ENCODE assay signal across 29 cellular contexts in genomic region chrX:14022019-14022418, GRCh38.
"Had no signal": no experiment of that assay in that cellular context is flagged by ENCODE, and none has a peak within 500 bp of the region (broad histone marks: within the 10 kb centered on the region; RNA-seq: fewer than 3 reads in every experiment).

No MANE protein-coding gene starts in this region.

- H3K27me3 ChIP-seq: body of pancreas, foreskin keratinocyte, gastroesophageal sphincter, hepatocyte had no signal

- H3K27ac ChIP-seq: body of pancreas, coronary artery, foreskin keratinocyte, gastroesophageal sphincter, heart right ventricle, hepatocyte, WERI-Rb-1 had no signal

- H3K9me3 ChIP-seq: body of pancreas, gastroesophageal sphincter had no signal

- H3K4me3 ChIP-seq: body of pancreas, coronary artery, dorsolateral prefrontal cortex, gastroesophageal sphincter, heart right ventricle, hepatocyte had no signal

- H2AFZ ChIP-seq: hepatocyte had no signal

- H3K79me2 ChIP-seq: hepatocyte had no signal

- DNase-seq: activated B cell treated with CpG ODN at 0.5 μM for 24 hours; activated CD4-positive, alpha-beta T cell treated with anti-CD3 and anti-CD28 coated beads for 48 hours; activated CD4-positive, alpha-beta T cell treated with anti-CD3 and anti-CD28 coated beads, Interleukin-2, amount 50 U/mL, for 1 hour; activated CD4-positive, alpha-beta T cell treated with anti-CD3 and anti-CD28 coated beads, Interleukin-2, amount 50 U/mL, for 48 hours; activated CD8-positive, alpha-beta memory T cell treated with anti-CD3 and anti-CD28 coated beads for 24 hours; activated CD8-positive, alpha-beta T cell treated with anti-CD3 and anti-CD28 coated beads for 36 hours; activated effector memory CD4-positive, alpha-beta T cell treated with Interleukin-2 at 50 U/mL for 16 hours; activated gamma-delta T cell treated with Interleukin-2 at 50 U/mL for 16 hours; activated naive CD4-positive, alpha-beta T cell treated with anti-CD3 and anti-CD28 coated beads, Interleukin-2, amount 50 U/mL, for 16 hours; activated naive CD4-positive, alpha-beta T cell treated with Interleukin-2 at 50 U/mL for 16 hours; activated T-cell treated with anti-CD3 and anti-CD28 coated beads, Interleukin-2, amount 50 U/mL, for 4 hours; amygdala; aorta; body of pancreas; caudate nucleus; dorsolateral prefrontal cortex; effector memory CD4-positive, alpha-beta T cell; endodermal cell; foreskin keratinocyte; heart right ventricle; T-helper 17 cell; T1000; WERI-Rb-1 had no signal

- H3K4me2 ChIP-seq: hepatocyte had no signal

- ATAC-seq: activated CD4-positive, CD25-positive, alpha-beta regulatory T cell treated with anti-CD3 and anti-CD28 coated beads, Interleukin-2, amount 50 U/mL, for 24 hours; activated CD8-positive, alpha-beta T cell treated with anti-CD3 and anti-CD28 coated beads for 36 hours; activated T-cell treated with anti-CD3 and anti-CD28 coated beads, Interleukin-2, amount 50 U/mL, for 4 hours; activated T-helper 17 cell treated with anti-CD3 and anti-CD28 coated beads, Interleukin-2, amount 50 U/mL, for 72 hours; body of pancreas; esophagus mucosa; foreskin keratinocyte; gastroesophageal sphincter; heart right ventricle; T-helper 17 cell had no signal
